In genomic region chr7:38398725-38399321, GRCh38 we compare ENCODE assay signal across 8 cellular contexts.
DNase-seq lines count a peak whose midpoint lies in the region; ATAC-seq and TF ChIP-seq lines count a peak whose summit lies in the region.

No MANE protein-coding gene starts in this region.

- no peak overlapping the region for H3K9ac ChIP-seq in neural cell (ENCODE audit: low read length)

- no peak overlapping the region for H3K4me3 Mint-ChIP-seq in activated CD8-positive, alpha-beta T cell treated with anti-CD3 and anti-CD28 coated beads, Interleukin-2, amount 10 ng/mL, durations not matched to agents 7 days and 5 days

- H4K20me1 ChIP-seq in neural cell (ENCODE audit: insufficient read depth) = no peaks in the 10 kb centered on the region

- POLR2A ChIA-PET in HEK293T (lab: Yijun Ruan, JAX) = no interaction called here
- POLR2A ChIA-PET in activated CD8-positive, alpha-beta T cell treated with anti-CD3 and anti-CD28 coated beads, Interleukin-2, amount 10 ng/mL, durations not matched to agents 7 days and 5 days (lab: Charles Lee) = interaction anchor here (1.0 kb wide), 1 partner anchor 10 kb away, joined by 3 read pairs; no protein-coding TSS in a partner anchor

- CTCF ChIA-PET in HEK293T (lab: Yijun Ruan, JAX) = interaction anchor here (0.6 to 1.6 kb wide), 5 partner anchors 10 to 910 kb away, joined by 3 to 9 read pairs (median 3); no protein-coding TSS in a partner anchor
- CTCF ChIA-PET in activated CD8-positive, alpha-beta T cell treated with anti-CD3 and anti-CD28 coated beads, Interleukin-2, amount 10 ng/mL, durations not matched to agents 7 days and 5 days (lab: Charles Lee) = interaction anchor here (0.7 to 2.4 kb wide), 28 partner anchors 8 to 357 kb away, joined by 3 to 46 read pairs (median 4); partner anchors contain the start of gene AMPH

- H3K36me3 ChIP-seq in neural cell (ENCODE audit: insufficient read depth, low read length) = no peaks in the 10 kb centered on the region

- H3K4me3 ChIP-seq in epithelial cell of proximal tubule (ENCODE audit: low read depth, low read length) (no peak overlapping the region), neural cell (ENCODE audit: low read length) (no peak overlapping the region)

- DNase-seq in ELF-1 (ENCODE audit: low read depth, low spot score) = peak; percentile 23
- peak; percentile 68 for DNase-seq in HEK293T (ENCODE audit: extremely low spot score)
- DNase-seq in NCI-H345 (lab: John Stamatoyannopoulos, UW) = peak; percentile 53
- DNase-seq in activated CD8-positive, alpha-beta T cell treated with anti-CD3 and anti-CD28 coated beads, Interleukin-2, amount 10 ng/mL, durations not matched to agents 7 days and 5 days = peak; percentile 61
- DNase-seq in epithelial cell of proximal tubule (ENCODE audit: low read depth) = no peak
- DNase-seq in stromal cell of bone marrow (ENCODE audit: low read depth) = peak; percentile 9

- peak; percentile 58 for ATAC-seq in activated CD8-positive, alpha-beta T cell treated with anti-CD3 and anti-CD28 coated beads, Interleukin-2, amount 10 ng/mL, durations not matched to agents 7 days and 5 days
- no peak for ATAC-seq in HG02642 (IDR thresholded peaks at IDR 0.05; ENCODE audit: poor library complexity, unreplicated experiment)

- H3K4me2 ChIP-seq in neural cell (ENCODE audit: low read length) = no peak overlapping the region

- no peaks in the 10 kb centered on the region for H3K9me3 Mint-ChIP-seq in activated CD8-positive, alpha-beta T cell treated with anti-CD3 and anti-CD28 coated beads, Interleukin-2, amount 10 ng/mL, durations not matched to agents 7 days and 5 days (ENCODE audit: insufficient read depth)

- H3K27me3 ChIP-seq in neural cell (ENCODE audit: insufficient read depth, low read depth, low read length) = no peaks in the 10 kb centered on the region

- no peaks in the 10 kb centered on the region for H3K9me2 ChIP-seq in neural cell (ENCODE audit: insufficient read depth, low read length)

- no peaks in the 10 kb centered on the region for H3K36me3 Mint-ChIP-seq in activated CD8-positive, alpha-beta T cell treated with anti-CD3 and anti-CD28 coated beads, Interleukin-2, amount 10 ng/mL, durations not matched to agents 7 days and 5 days (ENCODE audit: low read depth)

- TF ChIP-seq EP300 in neural cell (conservative IDR thresholded peaks at IDR 0.05; ENCODE audit: poor library complexity, severe bottlenecking) = no peak

- H2AFZ ChIP-seq in neural cell (ENCODE audit: low read depth, low read length) = no peak overlapping the region

- H3F3A ChIP-seq in neural cell (ENCODE audit: insufficient read depth, low read length, poor library complexity, severe bottlenecking) = no peaks in the 10 kb centered on the region

- H3K4me1 Mint-ChIP-seq in activated CD8-positive, alpha-beta T cell treated with anti-CD3 and anti-CD28 coated beads, Interleukin-2, amount 10 ng/mL, durations not matched to agents 7 days and 5 days (ENCODE audit: low read depth) = no peaks in the 10 kb centered on the region

- H3K27me3 Mint-ChIP-seq in activated CD8-positive, alpha-beta T cell treated with anti-CD3 and anti-CD28 coated beads, Interleukin-2, amount 10 ng/mL, durations not matched to agents 7 days and 5 days (ENCODE audit: low read depth) = peaks cover 11% of the 10 kb centered on the region

- no peak overlapping the region for H3K27ac Mint-ChIP-seq in activated CD8-positive, alpha-beta T cell treated with anti-CD3 and anti-CD28 coated beads, Interleukin-2, amount 10 ng/mL, durations not matched to agents 7 days and 5 days

- no peaks in the 10 kb centered on the region for H3K9me3 ChIP-seq in neural cell (ENCODE audit: low read length)

- no peaks in the 10 kb centered on the region for H3K79me2 ChIP-seq in neural cell (replicated peaks; ENCODE audit: insufficient read depth, low read length)

- TF ChIP-seq CTCF in epithelial cell of proximal tubule (conservative IDR thresholded peaks at IDR 0.05; ENCODE audit: low read depth, low read length) (peak; percentile 96), neural cell (IDR thresholded peaks at IDR 0.05; ENCODE audit: poor library complexity, severe bottlenecking) (peak; percentile 86)

- TF ChIP-seq RAD21 in neural cell (conservative IDR thresholded peaks at IDR 0.05) = peak; percentile 80

- no peak overlapping the region for H3K27ac ChIP-seq in neural cell (ENCODE audit: low read length)

TF ChIP-seq in HEK293T, 16 proteins besides CTCF, POLR2A, EP300 and RAD21:
- TF ChIP-seq ELF4 (IDR thresholded peaks at IDR 0.05) = no peak
- TF ChIP-seq LEF1 (IDR thresholded peaks at IDR 0.05; ENCODE audit: borderline replicate concordance) = no peak
- no peak for TF ChIP-seq CTBP1 (IDR thresholded peaks at IDR 0.05; ENCODE audit: borderline replicate concordance)
- TF ChIP-seq SP1 (IDR thresholded peaks at IDR 0.05) = no peak
- no peak for TF ChIP-seq ZNF384 (IDR thresholded peaks at IDR 0.05)
- no peak for TF ChIP-seq FOXM1 (IDR thresholded peaks at IDR 0.05; ENCODE audit: borderline replicate concordance)
- TF ChIP-seq HDGF (IDR thresholded peaks at IDR 0.05; ENCODE audit: borderline replicate concordance) = no peak
- TF ChIP-seq BHLHE40 (IDR thresholded peaks at IDR 0.05; ENCODE audit: borderline replicate concordance) = no peak
- TF ChIP-seq ARNT (IDR thresholded peaks at IDR 0.05) = no peak
- TF ChIP-seq NFRKB (IDR thresholded peaks at IDR 0.05) = no peak
- TF ChIP-seq TARDBP (IDR thresholded peaks at IDR 0.05) = no peak
- TF ChIP-seq L3MBTL2 (conservative IDR thresholded peaks at IDR 0.05) = no peak

TF ChIP-seq in neural cell, 6 proteins besides CTCF, POLR2A, EP300 and RAD21:
- no peak for TF ChIP-seq EZH2 (IDR thresholded peaks at IDR 0.05; ENCODE audit: borderline replicate concordance, insufficient read depth, low read length, poor library complexity, severe bottlenecking)
- TF ChIP-seq SMC3 (conservative IDR thresholded peaks at IDR 0.05; ENCODE audit: poor library complexity) = peak; percentile 83
- TF ChIP-seq MXI1 (conservative IDR thresholded peaks at IDR 0.05; ENCODE audit: poor library complexity, severe bottlenecking) = no peak
